In the genomic region with DNA sequence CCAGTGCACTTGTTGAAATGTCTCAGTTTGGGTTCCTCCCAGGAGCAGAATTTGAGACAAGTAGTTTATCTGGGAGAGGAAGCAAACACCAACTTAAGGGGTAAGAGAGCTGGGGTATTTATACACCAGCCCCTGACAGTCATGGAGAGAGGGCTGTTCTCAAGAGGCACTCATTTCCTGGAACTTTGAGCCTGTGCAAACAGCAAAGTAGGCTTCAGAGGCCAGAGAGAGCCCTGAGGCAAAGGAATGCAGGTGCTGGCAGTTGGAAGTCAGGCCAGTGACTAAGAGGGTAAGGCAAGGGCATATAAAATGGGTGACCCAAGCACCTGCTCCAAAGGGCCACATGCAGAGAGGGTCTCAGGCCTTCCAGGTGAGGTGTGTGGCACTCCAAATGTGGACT, we compare ENCODE assay signal across 35 cellular contexts. TPM values are rescaled to one million over a fixed set of nuclear protein-coding genes. Genes with fewer than 3 reads are reported as not detected.
"Had no signal": no experiment of that assay in that cellular context is flagged by ENCODE, and none has a peak within 500 bp of the region (broad histone marks: within the 10 kb centered on the region; RNA-seq: fewer than 3 reads in every experiment).

No MANE protein-coding gene starts in this region.

- H3K27ac ChIP-seq: brain microvascular endothelial cell, PC-9, RWPE1, SJCRH30, SK-N-MC, VCaP had no signal

- H3K27me3 ChIP-seq: brain microvascular endothelial cell, SJCRH30 had no signal

- H3K4me2 ChIP-seq: PC-9 had no signal

- H3K9me3 Mint-ChIP-seq: activated CD4-positive, alpha-beta memory T cell treated with anti-CD3 and anti-CD28 coated beads for 36 hours; activated naive CD4-positive, alpha-beta T cell treated with anti-CD3 and anti-CD28 coated beads, Interleukin-2, amount 10 ng/mL, durations not matched to agents 7 days and 5 days; activated naive CD8-positive, alpha-beta T cell treated with anti-CD3 and anti-CD28 coated beads, Interleukin-2, amount 50 U/mL, for 24 hours had no signal

- H3K36me3 Mint-ChIP-seq: activated CD4-positive, alpha-beta memory T cell treated with anti-CD3 and anti-CD28 coated beads for 36 hours; activated CD8-positive, alpha-beta memory T cell treated with anti-CD3 and anti-CD28 coated beads, Interleukin-2, amount 10 ng/mL, durations not matched to agents 7 days and 5 days; activated naive CD4-positive, alpha-beta T cell treated with anti-CD3 and anti-CD28 coated beads, Interleukin-2, amount 10 ng/mL, durations not matched to agents 7 days and 5 days; activated naive CD8-positive, alpha-beta T cell; T-cell had no signal

- H3K4me3 Mint-ChIP-seq: activated B cell treated with CpG ODN at 0.5 μM for 24 hours; activated CD4-positive, alpha-beta memory T cell treated with anti-CD3 and anti-CD28 coated beads for 36 hours; activated CD8-positive, alpha-beta memory T cell treated with anti-CD3 and anti-CD28 coated beads, Interleukin-2, amount 10 ng/mL, durations not matched to agents 7 days and 5 days; activated naive CD4-positive, alpha-beta T cell treated with anti-CD3 and anti-CD28 coated beads, Interleukin-2, amount 10 ng/mL, durations not matched to agents 7 days and 5 days; activated naive CD8-positive, alpha-beta T cell; activated naive CD8-positive, alpha-beta T cell treated with anti-CD3 and anti-CD28 coated beads, Interleukin-2, amount 50 U/mL, for 24 hours; T-cell; T-helper 17 cell had no signal

- DNase-seq: activated B cell treated with CpG ODN at 0.5 μM for 24 hours; activated CD4-positive, alpha-beta memory T cell treated with anti-CD3 and anti-CD28 coated beads for 36 hours; activated CD4-positive, alpha-beta T cell treated with anti-CD3 and anti-CD28 coated beads for 4 hours; activated CD4-positive, alpha-beta T cell treated with anti-CD3 and anti-CD28 coated beads, Interleukin-2, amount 50 U/mL, for 1 hour; activated CD4-positive, CD25-positive, alpha-beta regulatory T cell treated with anti-CD3 and anti-CD28 coated beads, Interleukin-2, amount 50 U/mL, for 72 hours; activated CD8-positive, alpha-beta memory T cell treated with anti-CD3 and anti-CD28 coated beads for 24 hours; activated CD8-positive, alpha-beta memory T cell treated with anti-CD3 and anti-CD28 coated beads, Interleukin-2, amount 10 ng/mL, durations not matched to agents 7 days and 5 days; activated CD8-positive, alpha-beta memory T cell treated with anti-CD3 and anti-CD28 coated beads, Interleukin-2, amount 50 U/mL, for 48 hours; activated effector memory CD4-positive, alpha-beta T cell treated with Interleukin-2 at 50 U/mL for 16 hours; activated naive CD4-positive, alpha-beta T cell treated with anti-CD3 and anti-CD28 coated beads, Interleukin-2, amount 10 ng/mL, durations not matched to agents 7 days and 5 days; activated naive CD8-positive, alpha-beta T cell treated with anti-CD3 and anti-CD28 coated beads, Interleukin-2, amount 50 U/mL, for 24 hours; activated T-cell treated with anti-CD3 and anti-CD28 coated beads, Interleukin-2, amount 50 U/mL, for 48 hours; aorta; brain microvascular endothelial cell; central memory CD4-positive, alpha-beta T cell; Kasumi-1; KG1; NCI-H1092 treated with DMSO at 0.1 percent for 48 hours; NCI-H1694; NCI-H2029; NCI-H345; NCI-H524 treated with DMSO at 0.1 percent for 48 hours; NCI-H748 treated with DMSO at 0.1 percent for 48 hours; NK-92 treated with Interleukin-12 subunit alpha and Interleukin-12 subunit beta, amount 100 ng/mL, for 24 hours; SJCRH30; T-cell; T-helper 17 cell had no signal

- H3K4me3 ChIP-seq: PC-9, SJCRH30, SK-N-MC had no signal

- H3K36me3 ChIP-seq: brain microvascular endothelial cell, SJCRH30 had no signal

- H3K9me3 ChIP-seq: SJCRH30 had no signal

- H3K4me1 Mint-ChIP-seq: activated B cell treated with CpG ODN at 0.5 μM for 24 hours; activated CD8-positive, alpha-beta memory T cell treated with anti-CD3 and anti-CD28 coated beads, Interleukin-2, amount 10 ng/mL, durations not matched to agents 7 days and 5 days; activated naive CD4-positive, alpha-beta T cell treated with anti-CD3 and anti-CD28 coated beads, Interleukin-2, amount 10 ng/mL, durations not matched to agents 7 days and 5 days; activated naive CD8-positive, alpha-beta T cell treated with anti-CD3 and anti-CD28 coated beads, Interleukin-2, amount 50 U/mL, for 24 hours; T-cell; T-helper 17 cell had no signal

- H3K4me1 ChIP-seq: SJCRH30 had no signal

- H3K27ac Mint-ChIP-seq: activated B cell treated with CpG ODN at 0.5 μM for 24 hours; activated CD4-positive, alpha-beta memory T cell treated with anti-CD3 and anti-CD28 coated beads for 36 hours; activated CD8-positive, alpha-beta memory T cell treated with anti-CD3 and anti-CD28 coated beads, Interleukin-2, amount 10 ng/mL, durations not matched to agents 7 days and 5 days; activated naive CD4-positive, alpha-beta T cell treated with anti-CD3 and anti-CD28 coated beads, Interleukin-2, amount 10 ng/mL, durations not matched to agents 7 days and 5 days; activated naive CD8-positive, alpha-beta T cell; activated naive CD8-positive, alpha-beta T cell treated with anti-CD3 and anti-CD28 coated beads, Interleukin-2, amount 50 U/mL, for 24 hours; T-cell; T-helper 17 cell had no signal

RNA-seq across cellular contexts. Expression of gene MS4A18, which starts 16.1 kb away (rescaled TPM):
- total RNA-seq: activated B cell treated with CpG ODN at 0.5 μM for 24 hours; activated CD4-positive, alpha-beta memory T cell treated with anti-CD3 and anti-CD28 coated beads for 36 hours; activated CD8-positive, alpha-beta memory T cell treated with anti-CD3 and anti-CD28 coated beads, Interleukin-2, amount 10 ng/mL, durations not matched to agents 7 days and 5 days; aorta; cerebellum; NCI-H460; PC-9; Right ventricle myocardium inferior; SJCRH30; T-cell; T-helper 17 cell had no signal
- polyA plus RNA-seq: aorta had no signal

RNA-seq across cellular contexts. Expression of gene MS4A15, which starts 16.1 kb away (rescaled TPM):
- total RNA-seq: activated B cell treated with CpG ODN at 0.5 μM for 24 hours; activated CD4-positive, alpha-beta memory T cell treated with anti-CD3 and anti-CD28 coated beads for 36 hours; activated CD8-positive, alpha-beta memory T cell treated with anti-CD3 and anti-CD28 coated beads, Interleukin-2, amount 10 ng/mL, durations not matched to agents 7 days and 5 days; aorta; cerebellum; NCI-H460; PC-9; Right ventricle myocardium inferior; SJCRH30; T-cell; T-helper 17 cell had no signal

RNA-seq across cellular contexts. Expression of gene MS4A8, which starts 41.2 kb away (rescaled TPM):
- total RNA-seq: activated B cell treated with CpG ODN at 0.5 μM for 24 hours; activated CD4-positive, alpha-beta memory T cell treated with anti-CD3 and anti-CD28 coated beads for 36 hours; activated CD8-positive, alpha-beta memory T cell treated with anti-CD3 and anti-CD28 coated beads, Interleukin-2, amount 10 ng/mL, durations not matched to agents 7 days and 5 days; aorta; NCI-H460; PC-9; Right ventricle myocardium inferior; SJCRH30; T-cell; T-helper 17 cell had no signal

RNA-seq across cellular contexts. Expression of gene MS4A10, which starts 44.6 kb away (rescaled TPM):
- total RNA-seq: activated B cell treated with CpG ODN at 0.5 μM for 24 hours; activated CD4-positive, alpha-beta memory T cell treated with anti-CD3 and anti-CD28 coated beads for 36 hours; activated CD8-positive, alpha-beta memory T cell treated with anti-CD3 and anti-CD28 coated beads, Interleukin-2, amount 10 ng/mL, durations not matched to agents 7 days and 5 days; aorta; cerebellum; NCI-H460; PC-9; Right ventricle myocardium inferior; SJCRH30; T-cell; T-helper 17 cell had no signal
